ENCODE assay signal across 9 cellular contexts in the genomic region with DNA sequence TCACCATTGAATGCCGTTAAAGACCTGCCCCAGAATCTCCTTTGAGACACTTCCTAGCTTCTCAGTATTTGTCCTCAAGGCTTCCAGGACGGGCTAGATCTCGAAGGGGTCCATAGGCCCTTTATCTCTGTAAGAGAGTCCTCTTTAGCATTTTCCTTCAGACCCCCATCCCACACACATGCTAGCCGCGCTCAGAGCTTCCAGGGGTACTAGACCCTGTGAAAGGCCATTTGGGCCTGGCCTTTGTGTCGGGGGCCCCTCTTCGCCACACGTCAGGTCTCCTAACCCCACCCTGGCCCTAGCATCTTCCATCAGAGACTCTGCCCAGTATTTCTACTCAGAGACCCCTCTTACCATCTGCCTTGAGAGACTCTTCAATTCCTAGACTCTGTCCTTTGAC. TPM values are rescaled to one million over a fixed set of nuclear protein-coding genes. Genes with fewer than 3 reads are reported as not detected.
A peak's percentile ranks its signal among the peaks of the same experiment; 100 is the strongest.
DNase-seq lines count a peak whose midpoint lies in the region; ATAC-seq, FAIRE-seq and TF ChIP-seq lines count a peak whose summit lies in the region.
"Had no signal": no experiment of that assay in that cellular context is flagged by ENCODE, and none has a peak within 500 bp of the region (broad histone marks: within the 10 kb centered on the region; RNA-seq: fewer than 3 reads in every experiment).

No MANE protein-coding gene starts in this region.

- peaks cover 44% of the 10 kb centered on the region for H3K4me1 Mint-ChIP-seq in activated naive CD8-positive, alpha-beta T cell treated with anti-CD3 and anti-CD28 coated beads for 36 hours

- H3K9me3 ChIP-seq in keratinocyte (ENCODE audit: control insufficient read depth, low read depth, low read length) (no peaks in the 10 kb centered on the region), suprapubic skin (no peaks in the 10 kb centered on the region)

- peak overlapping the region; percentile 81 for H2AFZ ChIP-seq in keratinocyte (ENCODE audit: control insufficient read depth, low read length)

- H3K27ac Mint-ChIP-seq in activated naive CD8-positive, alpha-beta T cell treated with anti-CD3 and anti-CD28 coated beads for 36 hours = peak overlapping the region; percentile 93

- peak; percentile 52 for DNase-seq in DMS 273 (lab: John Stamatoyannopoulos, UW; ENCODE audit: unreplicated experiment)
- no peak for DNase-seq in DMS 273 treated with DMSO at 0.1 percent for 48 hours (lab: John Stamatoyannopoulos, UW)
- no peak for DNase-seq in activated naive CD8-positive, alpha-beta T cell treated with anti-CD3 and anti-CD28 coated beads for 36 hours
- no peak for DNase-seq in keratinocyte (ENCODE audit: low read depth, low spot score)
- DNase-seq in suprapubic skin (ENCODE audit: low spot score in 2 of 2) = no peak
- DNase-seq in NCI-H2107 treated with DMSO at 0.1 percent for 48 hours (lab: John Stamatoyannopoulos, UW; ENCODE audit: unreplicated experiment) = no peak
- DNase-seq in retina = no peak
- DNase-seq: 8988T had no signal

- peaks cover 17% of the 10 kb centered on the region for H3K36me3 Mint-ChIP-seq in activated naive CD8-positive, alpha-beta T cell treated with anti-CD3 and anti-CD28 coated beads for 36 hours

- no peaks in the 10 kb centered on the region for H3K27me3 ChIP-seq in keratinocyte (ENCODE audit: control insufficient read depth, extremely low read depth, insufficient read depth, low read length)
- no peaks in the 10 kb centered on the region for H3K27me3 ChIP-seq in suprapubic skin

- H3K4me2 ChIP-seq in keratinocyte (ENCODE audit: control insufficient read depth, extremely low read depth, insufficient read depth, low read depth, low read length) = peak overlapping the region; percentile 99

- peaks cover 17% of the 10 kb centered on the region for H4K20me1 ChIP-seq in keratinocyte (ENCODE audit: control insufficient read depth, extremely low read depth, insufficient read depth, low read length)

- ATAC-seq in HG03432 (IDR thresholded peaks at IDR 0.05; ENCODE audit: unreplicated experiment) = no peak

- no peaks in the 10 kb centered on the region for H3K9me1 ChIP-seq in keratinocyte (ENCODE audit: control insufficient read depth, extremely low read depth, insufficient read depth, low read length)

- H3K27me3 Mint-ChIP-seq in activated naive CD8-positive, alpha-beta T cell treated with anti-CD3 and anti-CD28 coated beads for 36 hours = no peaks in the 10 kb centered on the region

- peak overlapping the region; percentile 92 for H3K4me3 Mint-ChIP-seq in activated naive CD8-positive, alpha-beta T cell treated with anti-CD3 and anti-CD28 coated beads for 36 hours

- dilution Hi-C loops in keratinocyte (cut with MboI; ENCODE audit: extremely low pct_ligation_motif_present, low sequenced_read_pairs) = no loop called here

- TF ChIP-seq CTCF in keratinocyte (optimal IDR thresholded peaks at IDR 0.05 in 1 of 3, IDR thresholded peaks at IDR 0.05 in 1 of 3, conservative IDR thresholded peaks at IDR 0.05 in 1 of 3; ENCODE audit: extremely low read depth in 1 of 3, insufficient read depth in 2 of 3, low read length in 3 of 3) (no peak), suprapubic skin (IDR thresholded peaks at IDR 0.05) (no peak)

- H3K79me2 ChIP-seq in keratinocyte (ENCODE audit: control insufficient read depth, insufficient read depth, low read length) = peaks cover 63% of the 10 kb centered on the region

- TF ChIP-seq POLR2A in suprapubic skin (IDR thresholded peaks at IDR 0.05) = no peak

- no peaks in the 10 kb centered on the region for H3K9me3 Mint-ChIP-seq in activated naive CD8-positive, alpha-beta T cell treated with anti-CD3 and anti-CD28 coated beads for 36 hours

- H3K36me3 ChIP-seq in keratinocyte (ENCODE audit: control insufficient read depth in 2 of 2, extremely low read depth in 1 of 2, insufficient read depth in 2 of 2, low read length in 2 of 2) = peaks cover 18 to 33% of the 10 kb centered on the region in 2 experiments
- peaks cover 11% of the 10 kb centered on the region for H3K36me3 ChIP-seq in suprapubic skin

- H3K27ac ChIP-seq in keratinocyte (ENCODE audit: control insufficient read depth, insufficient read depth, low read length) (peak overlapping the region; percentile 94), suprapubic skin (peak overlapping the region; percentile 97)

- H3K4me3 ChIP-seq in keratinocyte (ENCODE audit: control insufficient read depth in 2 of 3, extremely low read depth in 1 of 3, insufficient read depth in 2 of 3, low read depth in 1 of 3, low read length in 3 of 3) (peak overlapping the region; percentile 93 to 99 (median 97)), suprapubic skin (peak overlapping the region; percentile 68)

- peaks cover 38% of the 10 kb centered on the region for H3K4me1 ChIP-seq in keratinocyte (ENCODE audit: control insufficient read depth, extremely low read depth, insufficient read depth, low read length)
- peaks cover 56% of the 10 kb centered on the region for H3K4me1 ChIP-seq in suprapubic skin

- FAIRE-seq in keratinocyte (lab: Jason Lieb, UNC) = no peak

- 33% methylated on average over 8 of the region's 8 CpGs for WGBS in suprapubic skin

- no peak for TF ChIP-seq EP300 in suprapubic skin (IDR thresholded peaks at IDR 0.05)

- H3K9ac ChIP-seq in keratinocyte (ENCODE audit: control insufficient read depth, extremely low read depth, insufficient read depth, low read length) = peak overlapping the region; percentile 98

RNA-seq across cellular contexts. Expression of a gene that starts 0.8 kb away (rescaled TPM):
- total RNA-seq in activated naive CD8-positive, alpha-beta T cell treated with anti-CD3 and anti-CD28 coated beads for 36 hours = 100 to 1,000 TPM; 219 to 227 TPM
- 236 to 317 TPM (median 309 TPM) in 3 replicates for polyA plus RNA-seq in keratinocyte
- polyA plus RNA-seq in keratinocyte (2011; ENCODE audit: low read depth) = 56.8 TPM
- 220 and 262 TPM in 2 replicates for polyA plus RNA-seq in keratinocyte (2011; cell fraction: cytosol; rRNA removed)
- 485 and 608 TPM in 2 replicates for polyA plus RNA-seq in keratinocyte (2011; cell fraction: nucleus; rRNA removed)
- polyA plus RNA-seq in keratinocyte (2012; ENCODE audit: low replicate concordance) = 213 and 310 TPM in 2 replicates
- 450 to 793 TPM (median 620 TPM) in 3 replicates for polyA minus RNA-seq in keratinocyte
- polyA minus RNA-seq in keratinocyte (2011; cell fraction: cytosol; rRNA and poly(A)+ RNA removed) = 317 TPM
- 310 and 377 TPM in 2 replicates for polyA minus RNA-seq in keratinocyte (2011; cell fraction: nucleus; rRNA and poly(A)+ RNA removed)
- 100 to 1,000 TPM; 146 to 186 (median 157) TPM for total RNA-seq in suprapubic skin

RNA-seq across cellular contexts. Expression of a gene that starts 24.1 kb away (rescaled TPM):
- 10 to 100 TPM; 49.9 to 51.3 TPM for total RNA-seq in activated naive CD8-positive, alpha-beta T cell treated with anti-CD3 and anti-CD28 coated beads for 36 hours
- polyA plus RNA-seq in keratinocyte = 79.3 to 134 TPM (median 89.5 TPM) in 3 replicates
- 30.6 TPM for polyA plus RNA-seq in keratinocyte (2011; ENCODE audit: low read depth)
- polyA plus RNA-seq in keratinocyte (2011; cell fraction: cytosol; rRNA removed) = 84.7 and 114 TPM in 2 replicates
- 143 and 164 TPM in 2 replicates for polyA plus RNA-seq in keratinocyte (2011; cell fraction: nucleus; rRNA removed)
- 72.5 and 114 TPM in 2 replicates for polyA plus RNA-seq in keratinocyte (2012; ENCODE audit: low replicate concordance)
- 149 to 317 TPM (median 178 TPM) in 3 replicates for polyA minus RNA-seq in keratinocyte
- polyA minus RNA-seq in keratinocyte (2011; cell fraction: cytosol; rRNA and poly(A)+ RNA removed) = 175 TPM
- 54.2 and 64.8 TPM in 2 replicates for polyA minus RNA-seq in keratinocyte (2011; cell fraction: nucleus; rRNA and poly(A)+ RNA removed)
- 10 to 100 TPM; 70.5 to 90.1 (median 88.0) TPM for total RNA-seq in suprapubic skin

RNA-seq across cellular contexts. Expression of a gene that starts 38.4 kb away (rescaled TPM):
- total RNA-seq in activated naive CD8-positive, alpha-beta T cell treated with anti-CD3 and anti-CD28 coated beads for 36 hours = 10 to 100 TPM; 45.3 to 49.5 TPM
- 4.2 to 12.0 TPM (median 6.3 TPM) in 3 replicates for polyA plus RNA-seq in keratinocyte
- 10.1 TPM for polyA plus RNA-seq in keratinocyte (2011; ENCODE audit: low read depth)
- 3.6 and 4.8 TPM in 2 replicates for polyA plus RNA-seq in keratinocyte (2011; cell fraction: cytosol; rRNA removed)
- polyA plus RNA-seq in keratinocyte (2011; cell fraction: nucleus; rRNA removed) = 15.2 and 20.6 TPM in 2 replicates
- 6.5 and 15.1 TPM in 2 replicates for polyA plus RNA-seq in keratinocyte (2012; ENCODE audit: low replicate concordance)
- 22.8 to 51.1 TPM (median 23.1 TPM) in 3 replicates for polyA minus RNA-seq in keratinocyte
- polyA minus RNA-seq in keratinocyte (2011; cell fraction: cytosol; rRNA and poly(A)+ RNA removed) = 13.4 TPM
- polyA minus RNA-seq in keratinocyte (2011; cell fraction: nucleus; rRNA and poly(A)+ RNA removed) = 21.0 and 23.0 TPM in 2 replicates
- 10 to 100 TPM; 15.4 to 28.3 (median 20.9) TPM for total RNA-seq in suprapubic skin

RNA-seq across cellular contexts. Expression of a gene that starts 49.4 kb away (rescaled TPM):
- total RNA-seq in activated naive CD8-positive, alpha-beta T cell treated with anti-CD3 and anti-CD28 coated beads for 36 hours = 10 to 100 TPM; 67.2 to 69.0 TPM
- 10.8 to 21.5 TPM (median 10.8 TPM) in 3 replicates for polyA plus RNA-seq in keratinocyte
- 28.4 TPM for polyA plus RNA-seq in keratinocyte (2011; ENCODE audit: low read depth)
- 10.4 and 17.4 TPM in 2 replicates for polyA plus RNA-seq in keratinocyte (2011; cell fraction: cytosol; rRNA removed)
- 26.8 and 32.4 TPM in 2 replicates for polyA plus RNA-seq in keratinocyte (2011; cell fraction: nucleus; rRNA removed)
- polyA plus RNA-seq in keratinocyte (2012; ENCODE audit: low replicate concordance) = 16.7 and 27.6 TPM in 2 replicates
- polyA minus RNA-seq in keratinocyte = 12.3 to 45.9 TPM (median 16.5 TPM) in 3 replicates
- 20.7 TPM for polyA minus RNA-seq in keratinocyte (2011; cell fraction: cytosol; rRNA and poly(A)+ RNA removed)
- polyA minus RNA-seq in keratinocyte (2011; cell fraction: nucleus; rRNA and poly(A)+ RNA removed) = 18.2 and 18.4 TPM in 2 replicates
- total RNA-seq in suprapubic skin = 10 to 100 TPM; 27.9 to 33.1 (median 30.2) TPM

RNA-seq across cellular contexts. Expression of a gene that starts 49.9 kb away (rescaled TPM):
- total RNA-seq in activated naive CD8-positive, alpha-beta T cell treated with anti-CD3 and anti-CD28 coated beads for 36 hours = 10 to 100 TPM; 79.6 to 84.2 TPM
- 39.3 to 46.3 TPM (median 41.3 TPM) in 3 replicates for polyA plus RNA-seq in keratinocyte
- 11.5 TPM for polyA plus RNA-seq in keratinocyte (2011; ENCODE audit: low read depth)
- polyA plus RNA-seq in keratinocyte (2011; cell fraction: cytosol; rRNA removed) = 44.1 and 44.7 TPM in 2 replicates
- 14.6 and 22.1 TPM in 2 replicates for polyA plus RNA-seq in keratinocyte (2011; cell fraction: nucleus; rRNA removed)
- polyA plus RNA-seq in keratinocyte (2012; ENCODE audit: low replicate concordance) = 37.2 and 66.2 TPM in 2 replicates
- polyA minus RNA-seq in keratinocyte = 40.0 to 53.1 TPM (median 52.1 TPM) in 3 replicates
- polyA minus RNA-seq in keratinocyte (2011; cell fraction: cytosol; rRNA and poly(A)+ RNA removed) = 61.6 TPM
- 6.6 and 8.0 TPM in 2 replicates for polyA minus RNA-seq in keratinocyte (2011; cell fraction: nucleus; rRNA and poly(A)+ RNA removed)
- 10 to 100 TPM; 28.0 to 67.3 (median 51.7) TPM for total RNA-seq in suprapubic skin
